9 cellular contexts compared by ENCODE assay signal in genomic region chr10:34528320-34528719, GRCh38.
A peak's percentile ranks its signal among the peaks of the same experiment; 100 is the strongest.
DNase-seq lines count a peak whose midpoint lies in the region; ATAC-seq and TF ChIP-seq lines count a peak whose summit lies in the region.
"Had no signal": no experiment of that assay in that cellular context is flagged by ENCODE, and none has a peak within 500 bp of the region (broad histone marks: within the 10 kb centered on the region; RNA-seq: fewer than 3 reads in every experiment).

No MANE protein-coding gene starts in this region.

- no peaks in the 10 kb centered on the region for H3K27me3 ChIP-seq in SJSA1 (replicated peaks)
- no peaks in the 10 kb centered on the region for H3K27me3 ChIP-seq in naive thymus-derived CD4-positive, alpha-beta T cell (ENCODE audit: control insufficient read depth in 2 of 2, insufficient read depth in 2 of 2, low read length in 2 of 2)

- POLR2A ChIA-PET in naive thymus-derived CD4-positive, alpha-beta T cell (lab: Charles Lee) = no interaction called here

- peaks cover 39% of the 10 kb centered on the region for H3K4me1 ChIP-seq in SJSA1 (replicated peaks)
- H3K4me1 ChIP-seq in naive thymus-derived CD4-positive, alpha-beta T cell (ENCODE audit: control insufficient read depth in 2 of 2, insufficient read depth in 2 of 2, low read length in 2 of 2) = no peaks in the 10 kb centered on the region

- H3K4me3 ChIP-seq in SJSA1 = no peak overlapping the region
- no peak overlapping the region for H3K4me3 ChIP-seq in naive thymus-derived CD4-positive, alpha-beta T cell (ENCODE audit: low read length)

- no peak for TF ChIP-seq POLR2A in erythroblast (IDR thresholded peaks at IDR 0.05; ENCODE audit: low read length)

- 0 out of 2 replicates have a peak, but pooled peaks cover 3% of the 10 kb centered on the region for H3K9me3 ChIP-seq in SJSA1 (replicated peaks)
- no peaks in the 10 kb centered on the region for H3K9me3 ChIP-seq in naive thymus-derived CD4-positive, alpha-beta T cell (ENCODE audit: control insufficient read depth in 2 of 3, low read length in 3 of 3)

- CTCF ChIA-PET in naive thymus-derived CD4-positive, alpha-beta T cell (lab: Charles Lee) = no interaction called here

- H3K4me1 Mint-ChIP-seq in naive thymus-derived CD4-positive, alpha-beta T cell = no peaks in the 10 kb centered on the region

- intact Hi-C loops in naive thymus-derived CD4-positive, alpha-beta T cell (cut with micrococcal nuclease) = no loop called here

- ATAC-seq in HG02759 (IDR thresholded peaks at IDR 0.05; ENCODE audit: unreplicated experiment) (peak; percentile 67), HG03159 (IDR thresholded peaks at IDR 0.05; ENCODE audit: unreplicated experiment) (no peak), GM18858 (IDR thresholded peaks at IDR 0.05; ENCODE audit: unreplicated experiment) (no peak)
- ATAC-seq in naive thymus-derived CD4-positive, alpha-beta T cell = no peak

- peaks cover 0 to 13% (median 0%) of the 10 kb centered on the region in 5 donors for H3K27me3 Mint-ChIP-seq in naive thymus-derived CD4-positive, alpha-beta T cell

- peak overlapping the region; percentile 97 for H3K27ac ChIP-seq in SJSA1
- no peak overlapping the region for H3K27ac ChIP-seq in naive thymus-derived CD4-positive, alpha-beta T cell (ENCODE audit: low read depth, low read length)

- no peaks in the 10 kb centered on the region for H3K36me3 ChIP-seq in SJSA1
- no peaks in the 10 kb centered on the region for H3K36me3 ChIP-seq in naive thymus-derived CD4-positive, alpha-beta T cell (ENCODE audit: control insufficient read depth in 2 of 3, insufficient read depth in 3 of 3, low read length in 3 of 3)

- peaks cover 0 to 4% (median 0%) of the 10 kb centered on the region in 5 donors for H3K36me3 Mint-ChIP-seq in naive thymus-derived CD4-positive, alpha-beta T cell

- H3K27ac Mint-ChIP-seq in naive thymus-derived CD4-positive, alpha-beta T cell = no peak overlapping the region

- peak; percentile 70 for DNase-seq in DMS53 treated with DMSO at 0.1 percent for 48 hours (lab: John Stamatoyannopoulos, UW; ENCODE audit: unreplicated experiment)
- DNase-seq in SJSA1 (ENCODE audit: low read depth in 1 of 2, low spot score in 2 of 2) = peak; percentile 88 to 89
- DNase-seq in iPS-NIHi7 (ENCODE audit: extremely low spot score) = peak; percentile 57
- no peak for DNase-seq in erythroblast (lab: John Stamatoyannopoulos, UW)
- DNase-seq in naive thymus-derived CD4-positive, alpha-beta T cell = no peak

- H3K9me3 Mint-ChIP-seq in naive thymus-derived CD4-positive, alpha-beta T cell = peaks cover 0 to 12% (median 2%) of the 10 kb centered on the region in 11 donors

- H3K4me3 Mint-ChIP-seq in naive thymus-derived CD4-positive, alpha-beta T cell = no peak overlapping the region
- H3K4me3 Mint-ChIP-seq: neural crest cell had no signal

Comparison
In these comparisons a context has a peak if more than half of its experiments do, and no peak if none do; other contexts are left out.
1. DNase-seq: peak in DMS53 treated with DMSO at 0.1 percent for 48 hours (single experiment), SJSA1 (2 of 2) and iPS-NIHi7 (single experiment); none in erythroblast (0 of 2) and naive thymus-derived CD4-positive, alpha-beta T cell (0 of 9).